In genomic region chr17:41680426-41681040, GRCh38 we compare ENCODE assay signal across 2 cellular contexts.
TF ChIP-seq lines count a peak whose summit lies in the region.

No MANE protein-coding gene starts in this region.

TF ChIP-seq in K562, 482 proteins besides CTCF, POLR2A, EP300 and RAD21:
- TF ChIP-seq TRIM24 (IDR thresholded peaks at IDR 0.05): no peak
- TF ChIP-seq, protein P1, sequence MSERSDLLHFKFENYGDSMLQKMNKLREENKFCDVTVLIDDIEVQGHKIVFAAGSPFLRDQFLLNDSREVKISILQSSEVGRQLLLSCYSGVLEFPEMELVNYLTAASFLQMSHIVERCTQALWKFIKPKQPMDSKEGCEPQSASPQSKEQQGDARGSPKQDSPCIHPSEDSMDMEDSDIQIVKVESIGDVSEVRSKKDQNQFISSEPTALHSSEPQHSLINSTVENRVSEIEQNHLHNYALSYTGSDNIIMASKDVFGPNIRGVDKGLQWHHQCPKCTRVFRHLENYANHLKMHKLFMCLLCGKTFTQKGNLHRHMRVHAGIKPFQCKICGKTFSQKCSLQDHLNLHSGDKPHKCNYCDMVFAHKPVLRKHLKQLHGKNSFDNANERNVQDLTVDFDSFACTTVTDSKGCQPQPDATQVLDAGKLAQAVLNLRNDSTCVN (CRISPR knock-in tag; IDR thresholded peaks at IDR 0.05): no peak
- no peak for TF ChIP-seq HOMEZ (CRISPR knock-in tag; IDR thresholded peaks at IDR 0.05)
- TF ChIP-seq SIRT6 (IDR thresholded peaks at IDR 0.05; ENCODE audit: low read depth, low read length): no peak
- TF ChIP-seq, protein P2, sequence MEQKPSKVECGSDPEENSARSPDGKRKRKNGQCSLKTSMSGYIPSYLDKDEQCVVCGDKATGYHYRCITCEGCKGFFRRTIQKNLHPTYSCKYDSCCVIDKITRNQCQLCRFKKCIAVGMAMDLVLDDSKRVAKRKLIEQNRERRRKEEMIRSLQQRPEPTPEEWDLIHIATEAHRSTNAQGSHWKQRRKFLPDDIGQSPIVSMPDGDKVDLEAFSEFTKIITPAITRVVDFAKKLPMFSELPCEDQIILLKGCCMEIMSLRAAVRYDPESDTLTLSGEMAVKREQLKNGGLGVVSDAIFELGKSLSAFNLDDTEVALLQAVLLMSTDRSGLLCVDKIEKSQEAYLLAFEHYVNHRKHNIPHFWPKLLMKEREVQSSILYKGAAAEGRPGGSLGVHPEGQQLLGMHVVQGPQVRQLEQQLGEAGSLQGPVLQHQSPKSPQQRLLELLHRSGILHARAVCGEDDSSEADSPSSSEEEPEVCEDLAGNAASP (IDR thresholded peaks at IDR 0.05): no peak
- no peak for TF ChIP-seq KLF10 (CRISPR knock-in tag; IDR thresholded peaks at IDR 0.05)
- TF ChIP-seq FIP1L1 (IDR thresholded peaks at IDR 0.05; ENCODE audit: low read depth, low read length, poor library complexity, severe bottlenecking): no peak
- no peak for TF ChIP-seq ELF4 (CRISPR knock-in tag; IDR thresholded peaks at IDR 0.05)
- no peak for TF ChIP-seq HBP1 (CRISPR knock-in tag; IDR thresholded peaks at IDR 0.05)
- no peak for TF ChIP-seq ZNF830 (CRISPR knock-in tag; IDR thresholded peaks at IDR 0.05)
- TF ChIP-seq SAFB (IDR thresholded peaks at IDR 0.05; ENCODE audit: borderline replicate concordance, low read depth, low read length): no peak
- no peak for TF ChIP-seq NELFE (IDR thresholded peaks at IDR 0.05; ENCODE audit: insufficient read depth, insufficient read length)
- TF ChIP-seq, protein P3, sequence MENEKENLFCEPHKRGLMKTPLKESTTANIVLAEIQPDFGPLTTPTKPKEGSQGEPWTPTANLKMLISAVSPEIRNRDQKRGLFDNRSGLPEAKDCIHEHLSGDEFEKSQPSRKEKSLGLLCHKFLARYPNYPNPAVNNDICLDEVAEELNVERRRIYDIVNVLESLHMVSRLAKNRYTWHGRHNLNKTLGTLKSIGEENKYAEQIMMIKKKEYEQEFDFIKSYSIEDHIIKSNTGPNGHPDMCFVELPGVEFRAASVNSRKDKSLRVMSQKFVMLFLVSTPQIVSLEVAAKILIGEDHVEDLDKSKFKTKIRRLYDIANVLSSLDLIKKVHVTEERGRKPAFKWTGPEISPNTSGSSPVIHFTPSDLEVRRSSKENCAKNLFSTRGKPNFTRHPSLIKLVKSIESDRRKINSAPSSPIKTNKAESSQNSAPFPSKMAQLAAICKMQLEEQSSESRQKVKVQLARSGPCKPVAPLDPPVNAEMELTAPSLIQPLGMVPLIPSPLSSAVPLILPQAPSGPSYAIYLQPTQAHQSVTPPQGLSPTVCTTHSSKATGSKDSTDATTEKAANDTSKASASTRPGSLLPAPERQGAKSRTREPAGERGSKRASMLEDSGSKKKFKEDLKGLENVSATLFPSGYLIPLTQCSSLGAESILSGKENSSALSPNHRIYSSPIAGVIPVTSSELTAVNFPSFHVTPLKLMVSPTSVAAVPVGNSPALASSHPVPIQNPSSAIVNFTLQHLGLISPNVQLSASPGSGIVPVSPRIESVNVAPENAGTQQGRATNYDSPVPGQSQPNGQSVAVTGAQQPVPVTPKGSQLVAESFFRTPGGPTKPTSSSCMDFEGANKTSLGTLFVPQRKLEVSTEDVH (IDR thresholded peaks at IDR 0.05; ENCODE audit: low read depth, partially characterized antibody): no peak

TF ChIP-seq in HEK293T, 16 proteins besides CTCF, POLR2A, EP300 and RAD21:
- TF ChIP-seq CTBP1 (IDR thresholded peaks at IDR 0.05; ENCODE audit: borderline replicate concordance) (no peak), BHLHE40 (IDR thresholded peaks at IDR 0.05; ENCODE audit: borderline replicate concordance) (no peak), LEF1 (IDR thresholded peaks at IDR 0.05; ENCODE audit: borderline replicate concordance) (no peak), PKNOX1 (IDR thresholded peaks at IDR 0.05) (no peak), FOXM1 (IDR thresholded peaks at IDR 0.05; ENCODE audit: borderline replicate concordance) (no peak), ELF4 (IDR thresholded peaks at IDR 0.05) (no peak), ARNT (IDR thresholded peaks at IDR 0.05) (no peak), SUZ12 (IDR thresholded peaks at IDR 0.05) (no peak), L3MBTL2 (conservative IDR thresholded peaks at IDR 0.05) (no peak), NFRKB (IDR thresholded peaks at IDR 0.05) (no peak), SP1 (IDR thresholded peaks at IDR 0.05) (no peak)
